In genomic region chr3:111859974-111860859, GRCh38 we compare ENCODE assay signal across 8 cellular contexts. TPM values are rescaled to one million over a fixed set of nuclear protein-coding genes. Genes with fewer than 3 reads are reported as not detected.
A peak's percentile ranks its signal among the peaks of the same experiment; 100 is the strongest.
DNase-seq lines count a peak whose midpoint lies in the region; ATAC-seq and TF ChIP-seq lines count a peak whose summit lies in the region.

No MANE protein-coding gene starts in this region.

- H3K27me3 ChIP-seq in MG63: no peaks in the 10 kb centered on the region
- H3K27me3 ChIP-seq in left ventricle myocardium inferior (ENCODE audit: low read depth): no peaks in the 10 kb centered on the region
- H3K27me3 ChIP-seq in psoas muscle (ENCODE audit: insufficient read depth in 3 of 3, low read length in 2 of 3): peaks cover 0 to 49% (median 8%) of the 10 kb centered on the region in 3 donors

- POLR2A ChIA-PET in HEK293T (lab: Yijun Ruan, JAX): interaction anchor here (0.8 to 3.4 kb wide), 19 partner anchors 9 to 226 kb away, joined by 3 to 20 read pairs (median 5); partner anchors contain the start of genes ABHD10 and C3orf52

- peak overlapping the region; percentile 94 for H3K27ac ChIP-seq in left ventricle myocardium inferior (replicated peaks)
- H3K27ac ChIP-seq in psoas muscle: peak overlapping the region; percentile 78

- H3K36me3 ChIP-seq in MG63 (0 out of 2 replicates have a peak, but pooled peaks cover 3% of the 10 kb centered on the region), left ventricle myocardium inferior (no peaks in the 10 kb centered on the region), psoas muscle (ENCODE audit: insufficient read depth in 1 of 2, low read depth in 1 of 2) (no peaks in the 10 kb centered on the region)

- 0 to 1% (median 1%) methylated on average over 35 of the region's 35 CpGs for WGBS in psoas muscle, 3 donors

- peak; percentile 80 to 85 (median 81) for ATAC-seq in psoas muscle

- DNase-seq in GM12865 (ENCODE audit: low read depth): peak; percentile 82
- peak; percentile 69 for DNase-seq in HEK293T (ENCODE audit: extremely low spot score)
- DNase-seq in MG63: peak; percentile 85
- DNase-seq in SW 1271 (lab: John Stamatoyannopoulos, UW): peak; percentile 80 to 91
- peak; percentile 87 for DNase-seq in amniotic epithelial cell (ENCODE audit: low read depth)
- DNase-seq in left ventricle myocardium inferior: peak; percentile 76
- DNase-seq in psoas muscle: peak; percentile 58 to 78
- DNase-seq in OCI-M2 (lab: John Stamatoyannopoulos, UW; ENCODE audit: unreplicated experiment): no peak

- peak; percentile 14 for TF ChIP-seq CTCF in GM12865 (IDR thresholded peaks at IDR 0.05; ENCODE audit: insufficient read depth, low read depth, low read length, missing control alignments)
- TF ChIP-seq CTCF in left ventricle myocardium inferior (IDR thresholded peaks at IDR 0.05; ENCODE audit: borderline replicate concordance): peak; percentile 78
- peak; percentile 49 for TF ChIP-seq CTCF in psoas muscle (IDR thresholded peaks at IDR 0.05)

- H3K4me3 ChIP-seq in GM12865 (ENCODE audit: low read depth, low read length): peak overlapping the region; percentile 69
- H3K4me3 ChIP-seq in MG63: peak overlapping the region; percentile 83
- H3K4me3 ChIP-seq in left ventricle myocardium inferior: peak overlapping the region; percentile 77
- peak overlapping the region; percentile 76 for H3K4me3 ChIP-seq in psoas muscle

- H3K9me3 ChIP-seq in MG63 (no peaks in the 10 kb centered on the region), left ventricle myocardium inferior (replicated peaks) (no peaks in the 10 kb centered on the region), psoas muscle (no peaks in the 10 kb centered on the region)

- CTCF ChIA-PET in HEK293T (lab: Yijun Ruan, JAX): interaction anchor here (0.7 to 1.8 kb wide), 9 partner anchors 32 to 168 kb away, joined by 3 to 9 read pairs (median 4); no protein-coding TSS in a partner anchor

- H3K4me1 ChIP-seq in left ventricle myocardium inferior: peaks cover 73% of the 10 kb centered on the region
- H3K4me1 ChIP-seq in psoas muscle: no peaks in the 10 kb centered on the region

- intact Hi-C loops in left ventricle myocardium inferior (cut with micrococcal nuclease) (loop anchor here (5.0 to 10.0 kb wide), 4 partner anchors 55 to 143 kb away; no protein-coding TSS in a partner anchor), psoas muscle (cut with DNase I) (loop anchor here (1.0 to 5.0 kb wide), 2 partner anchors 143 kb away; no protein-coding TSS in a partner anchor)

TF ChIP-seq in HEK293T, 16 proteins besides CTCF, POLR2A, EP300 and RAD21:
- TF ChIP-seq TARDBP (IDR thresholded peaks at IDR 0.05): no peak
- no peak for TF ChIP-seq SUZ12 (IDR thresholded peaks at IDR 0.05)
- TF ChIP-seq CTBP1 (IDR thresholded peaks at IDR 0.05; ENCODE audit: borderline replicate concordance): no peak
- TF ChIP-seq FOXK2 (IDR thresholded peaks at IDR 0.05): no peak
- TF ChIP-seq ARNT (IDR thresholded peaks at IDR 0.05): no peak
- TF ChIP-seq SP1 (IDR thresholded peaks at IDR 0.05): no peak
- TF ChIP-seq ELF4 (IDR thresholded peaks at IDR 0.05): no peak
- TF ChIP-seq LEF1 (IDR thresholded peaks at IDR 0.05; ENCODE audit: borderline replicate concordance): no peak
- TF ChIP-seq NFRKB (IDR thresholded peaks at IDR 0.05): no peak
- TF ChIP-seq BHLHE40 (IDR thresholded peaks at IDR 0.05; ENCODE audit: borderline replicate concordance): no peak
- no peak for TF ChIP-seq ZNF384 (IDR thresholded peaks at IDR 0.05)
- TF ChIP-seq L3MBTL2 (conservative IDR thresholded peaks at IDR 0.05): no peak
- TF ChIP-seq FOXA1 (IDR thresholded peaks at IDR 0.05): no peak

RNA-seq across cellular contexts. Expression of gene PHLDB2, which starts 1.2 kb away (rescaled TPM):
- 53.5 and 65.4 TPM in 2 replicates for total RNA-seq in MG63 (2014; rRNA removed; shearing (Covaris generic); ENCODE audit: low replicate concordance)
- total RNA-seq in left ventricle myocardium inferior (89.3 TPM), psoas muscle (1 to 10 TPM; 3.5 to 7.5 (median 5.9) TPM)
- 1 to 10 TPM; 2.9 to 8.5 (median 3.0) TPM for polyA plus RNA-seq in psoas muscle

Comparison
In these comparisons a context has a peak if more than half of its experiments do, and no peak if none do; other contexts are left out.
1. CTCF ChIP-seq: peak in every context shown above with its lines; median percentile 78 in left ventricle myocardium inferior; 49 in psoas muscle; 14 in GM12865.